ENCODE assay signal across 27 cellular contexts in genomic region chr7:134058521-134058920, GRCh38.
"Had no signal": no experiment of that assay in that cellular context is flagged by ENCODE, and none has a peak within 500 bp of the region (broad histone marks: within the 10 kb centered on the region; RNA-seq: fewer than 3 reads in every experiment).

No MANE protein-coding gene starts in this region.

- H3K4me1 ChIP-seq: stomach, suprapubic skin, testis, thyroid gland, tibial artery, tibial nerve, transverse colon, upper lobe of left lung, upper lobe of right lung, uterus, vagina had no signal

- H3K9me3 ChIP-seq: stomach, suprapubic skin, testis, thoracic aorta, thyroid gland, tibial artery, tibial nerve, transverse colon, upper lobe of left lung, upper lobe of right lung, uterus, vagina had no signal

- DNase-seq: stimulated activated CD4-positive, alpha-beta T cell treated with anti-CD3 and anti-CD28 coated beads, Interleukin-2, amount 100 ng/mL, for 48 hours; stimulated activated CD4-positive, alpha-beta T cell treated with anti-CD3 and anti-CD28 coated beads, Interleukin-4, amount 100 ng/mL, for 1 hour; stimulated activated CD4-positive, alpha-beta T cell treated with anti-CD3 and anti-CD28 coated beads, Interleukin-4, amount 100 ng/mL, for 24 hours; stimulated activated CD4-positive, alpha-beta T cell treated with anti-CD3 and anti-CD28 coated beads, Interleukin-4, amount 100 ng/mL, for 4 hours; stimulated activated CD8-positive, alpha-beta memory T cell treated with anti-CD3 and anti-CD28 coated beads, Interleukin-4, amount 100 ng/mL, for 48 hours; stimulated activated naive B cell treated with anti-CD40 and anti-IgM and Interleukin-4, amounts not matched to agents 10 μg/mL and 1 μg/mL and 100 μg/mL, for 72 hours; stimulated activated naive CD4-positive, alpha-beta T cell; stimulated activated naive CD4-positive, alpha-beta T cell treated with Interleukin-2 at 50 U/mL for 16 hours; stimulated activated naive CD8-positive, alpha-beta T cell treated with anti-CD3 and anti-CD28 coated beads, Interleukin-15, amount 100 ng/mL, for 72 hours; stimulated activated naive CD8-positive, alpha-beta T cell treated with anti-CD3 and anti-CD28 coated beads, Interleukin-15, Interleukin-2, amounts not matched to agents 100 U/mL and 50 U/mL, for 24 hours; stomach; substantia nigra; thyroid gland; tibial artery; transverse colon; trophoblast cell; upper lobe of left lung; upper lobe of right lung; uterus had no signal

- H3K27ac ChIP-seq: stomach, suprapubic skin, testis, thoracic aorta, thyroid gland, tibial artery, tibial nerve, transverse colon, upper lobe of left lung, upper lobe of right lung, uterus, vagina had no signal

- H3K36me3 ChIP-seq: suprapubic skin, thoracic aorta, thyroid gland, tibial artery, transverse colon, upper lobe of right lung, uterus, vagina had no signal

- ATAC-seq: stimulated activated effector memory CD8-positive, alpha-beta T cell treated with anti-CD3 and anti-CD28 coated beads, Interleukin-12 subunit alpha, Interleukin-12 subunit beta, amount 100 ng/mL, for 72 hours; stimulated activated memory B cell treated with anti-CD40 and anti-IgM and Interleukin-4, amounts not matched to agents 10 μg/mL and 1 μg/mL and 100 μg/mL, for 72 hours; stimulated activated naive B cell treated with anti-CD40 and anti-IgM and Interleukin-4, amounts not matched to agents 10 μg/mL and 1 μg/mL and 100 μg/mL, for 72 hours; stimulated activated naive CD8-positive, alpha-beta T cell treated with anti-CD3 and anti-CD28 coated beads, Interleukin-15, amount 100 ng/mL, for 72 hours; stimulated activated naive CD8-positive, alpha-beta T cell treated with anti-CD3 and anti-CD28 coated beads, Interleukin-15, Interleukin-2, amounts not matched to agents 100 U/mL and 50 U/mL, for 24 hours had no signal

- H3K4me3 ChIP-seq: stomach, suprapubic skin, testis, thoracic aorta, thyroid gland, tibial artery, tibial nerve, transverse colon, upper lobe of left lung, upper lobe of right lung, uterus, vagina had no signal

- FAIRE-seq: urothelium cell line had no signal

- H3K27me3 ChIP-seq: stomach, suprapubic skin, testis, thyroid gland, tibial artery, tibial nerve, transverse colon, upper lobe of left lung, upper lobe of right lung, uterus, vagina had no signal
